ENCODE assay signal across 1 cellular context in the genomic region with DNA sequence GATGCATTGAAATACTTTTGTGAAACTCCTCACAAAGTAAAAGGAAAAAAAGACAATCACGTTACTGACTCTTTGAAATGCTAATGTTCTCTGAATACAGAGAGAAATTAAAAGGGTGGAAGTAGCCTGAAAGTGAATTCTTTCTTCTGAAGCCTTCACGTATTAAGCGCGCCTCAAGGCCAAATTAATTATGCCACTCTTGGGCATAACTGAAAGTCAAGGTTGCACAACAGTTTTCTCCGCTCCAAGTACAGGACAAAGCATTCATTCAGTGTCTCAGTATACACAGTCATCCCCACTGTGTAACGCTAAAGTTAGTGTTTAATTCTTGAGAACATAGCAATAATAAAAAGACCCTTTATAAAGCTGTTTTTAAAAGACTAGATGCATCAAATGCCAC.
TF ChIP-seq lines count a peak whose summit lies in the region.

No MANE protein-coding gene starts in this region.

TF ChIP-seq in GM12878, 131 proteins besides CTCF, POLR2A, EP300 and RAD21:
- TF ChIP-seq ZNF274 (IDR thresholded peaks at IDR 0.05; ENCODE audit: insufficient read depth, insufficient read length), result no peak
- peak in 1 of 2 experiments; percentile 60; a peak in 1 of 4 replicates for TF ChIP-seq CEBPB (IDR thresholded peaks at IDR 0.05; ENCODE audit: borderline replicate concordance in 1 of 2, low read depth in 2 of 2, low read length in 2 of 2)
- TF ChIP-seq LARP7 (IDR thresholded peaks at IDR 0.05), result no peak
- no peak for TF ChIP-seq STAT1 (conservative IDR thresholded peaks at IDR 0.05)
- 0 out of 2 replicates have a peak, but pooled peaks have one; percentile 2 for TF ChIP-seq MTA2 (IDR thresholded peaks at IDR 0.05; ENCODE audit: low read depth)
- TF ChIP-seq, protein P1, sequence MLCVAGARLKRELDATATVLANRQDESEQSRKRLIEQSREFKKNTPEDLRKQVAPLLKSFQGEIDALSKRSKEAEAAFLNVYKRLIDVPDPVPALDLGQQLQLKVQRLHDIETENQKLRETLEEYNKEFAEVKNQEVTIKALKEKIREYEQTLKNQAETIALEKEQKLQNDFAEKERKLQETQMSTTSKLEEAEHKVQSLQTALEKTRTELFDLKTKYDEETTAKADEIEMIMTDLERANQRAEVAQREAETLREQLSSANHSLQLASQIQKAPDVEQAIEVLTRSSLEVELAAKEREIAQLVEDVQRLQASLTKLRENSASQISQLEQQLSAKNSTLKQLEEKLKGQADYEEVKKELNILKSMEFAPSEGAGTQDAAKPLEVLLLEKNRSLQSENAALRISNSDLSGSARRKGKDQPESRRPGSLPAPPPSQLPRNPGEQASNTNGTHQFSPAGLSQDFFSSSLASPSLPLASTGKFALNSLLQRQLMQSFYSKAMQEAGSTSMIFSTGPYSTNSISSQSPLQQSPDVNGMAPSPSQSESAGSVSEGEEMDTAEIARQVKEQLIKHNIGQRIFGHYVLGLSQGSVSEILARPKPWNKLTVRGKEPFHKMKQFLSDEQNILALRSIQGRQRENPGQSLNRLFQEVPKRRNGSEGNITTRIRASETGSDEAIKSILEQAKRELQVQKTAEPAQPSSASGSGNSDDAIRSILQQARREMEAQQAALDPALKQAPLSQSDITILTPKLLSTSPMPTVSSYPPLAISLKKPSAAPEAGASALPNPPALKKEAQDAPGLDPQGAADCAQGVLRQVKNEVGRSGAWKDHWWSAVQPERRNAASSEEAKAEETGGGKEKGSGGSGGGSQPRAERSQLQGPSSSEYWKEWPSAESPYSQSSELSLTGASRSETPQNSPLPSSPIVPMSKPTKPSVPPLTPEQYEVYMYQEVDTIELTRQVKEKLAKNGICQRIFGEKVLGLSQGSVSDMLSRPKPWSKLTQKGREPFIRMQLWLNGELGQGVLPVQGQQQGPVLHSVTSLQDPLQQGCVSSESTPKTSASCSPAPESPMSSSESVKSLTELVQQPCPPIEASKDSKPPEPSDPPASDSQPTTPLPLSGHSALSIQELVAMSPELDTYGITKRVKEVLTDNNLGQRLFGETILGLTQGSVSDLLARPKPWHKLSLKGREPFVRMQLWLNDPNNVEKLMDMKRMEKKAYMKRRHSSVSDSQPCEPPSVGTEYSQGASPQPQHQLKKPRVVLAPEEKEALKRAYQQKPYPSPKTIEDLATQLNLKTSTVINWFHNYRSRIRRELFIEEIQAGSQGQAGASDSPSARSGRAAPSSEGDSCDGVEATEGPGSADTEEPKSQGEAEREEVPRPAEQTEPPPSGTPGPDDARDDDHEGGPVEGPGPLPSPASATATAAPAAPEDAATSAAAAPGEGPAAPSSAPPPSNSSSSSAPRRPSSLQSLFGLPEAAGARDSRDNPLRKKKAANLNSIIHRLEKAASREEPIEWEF (IDR thresholded peaks at IDR 0.05; ENCODE audit: insufficient replicate concordance, low read depth, low read length), result no peak
- TF ChIP-seq, protein P2, sequence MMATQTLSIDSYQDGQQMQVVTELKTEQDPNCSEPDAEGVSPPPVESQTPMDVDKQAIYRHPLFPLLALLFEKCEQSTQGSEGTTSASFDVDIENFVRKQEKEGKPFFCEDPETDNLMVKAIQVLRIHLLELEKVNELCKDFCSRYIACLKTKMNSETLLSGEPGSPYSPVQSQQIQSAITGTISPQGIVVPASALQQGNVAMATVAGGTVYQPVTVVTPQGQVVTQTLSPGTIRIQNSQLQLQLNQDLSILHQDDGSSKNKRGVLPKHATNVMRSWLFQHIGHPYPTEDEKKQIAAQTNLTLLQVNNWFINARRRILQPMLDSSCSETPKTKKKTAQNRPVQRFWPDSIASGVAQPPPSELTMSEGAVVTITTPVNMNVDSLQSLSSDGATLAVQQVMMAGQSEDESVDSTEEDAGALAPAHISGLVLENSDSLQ (IDR thresholded peaks at IDR 0.05), result no peak
- peak; percentile 81; the same call in 1 of the 2 replicates for TF ChIP-seq ZNF24 (IDR thresholded peaks at IDR 0.05)
- TF ChIP-seq POLR2AphosphoS5 (IDR thresholded peaks at IDR 0.05; ENCODE audit: low read length), result no peak
- TF ChIP-seq BMI1 (IDR thresholded peaks at IDR 0.05; ENCODE audit: borderline replicate concordance), result no peak
- no peak for TF ChIP-seq TBL1XR1 (IDR thresholded peaks at IDR 0.05; ENCODE audit: low read depth, low read length)
- TF ChIP-seq BCL11A (IDR thresholded peaks at IDR 0.05; ENCODE audit: low read depth, low read length), result 0 out of 2 replicates have a peak, but pooled peaks have one; percentile 6
- TF ChIP-seq, protein P3, sequence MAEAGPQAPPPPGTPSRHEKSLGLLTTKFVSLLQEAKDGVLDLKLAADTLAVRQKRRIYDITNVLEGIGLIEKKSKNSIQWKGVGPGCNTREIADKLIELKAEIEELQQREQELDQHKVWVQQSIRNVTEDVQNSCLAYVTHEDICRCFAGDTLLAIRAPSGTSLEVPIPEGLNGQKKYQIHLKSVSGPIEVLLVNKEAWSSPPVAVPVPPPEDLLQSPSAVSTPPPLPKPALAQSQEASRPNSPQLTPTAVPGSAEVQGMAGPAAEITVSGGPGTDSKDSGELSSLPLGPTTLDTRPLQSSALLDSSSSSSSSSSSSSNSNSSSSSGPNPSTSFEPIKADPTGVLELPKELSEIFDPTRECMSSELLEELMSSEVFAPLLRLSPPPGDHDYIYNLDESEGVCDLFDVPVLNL (IDR thresholded peaks at IDR 0.05; ENCODE audit: low read depth, low read length), result no peak
- TF ChIP-seq EZH2 (IDR thresholded peaks at IDR 0.05; ENCODE audit: borderline replicate concordance, control insufficient read depth, low read depth, low read length), result no peak
- TF ChIP-seq JUNB (IDR thresholded peaks at IDR 0.05), result no peak
- peak; percentile 8 to 19; a peak in 1 of 4 replicates for TF ChIP-seq BHLHE40 (IDR thresholded peaks at IDR 0.05; ENCODE audit: borderline replicate concordance in 1 of 2, low read depth in 2 of 2, low read length in 1 of 2)
- TF ChIP-seq, protein P4, sequence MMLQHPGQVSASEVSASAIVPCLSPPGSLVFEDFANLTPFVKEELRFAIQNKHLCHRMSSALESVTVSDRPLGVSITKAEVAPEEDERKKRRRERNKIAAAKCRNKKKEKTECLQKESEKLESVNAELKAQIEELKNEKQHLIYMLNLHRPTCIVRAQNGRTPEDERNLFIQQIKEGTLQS (IDR thresholded peaks at IDR 0.05; ENCODE audit: borderline replicate concordance, extremely low read depth, low read depth, low read length), result no peak
- TF ChIP-seq ZZZ3 (IDR thresholded peaks at IDR 0.05; ENCODE audit: control insufficient read depth, insufficient read length, low read depth), result no peak
